31 cellular contexts compared by ENCODE assay signal in genomic region chr1:53499257-53500183, GRCh38. TPM values are rescaled to one million over a fixed set of nuclear protein-coding genes. Genes with fewer than 3 reads are reported as not detected.
DNase-seq lines count a peak whose midpoint lies in the region; ATAC-seq, FAIRE-seq and TF ChIP-seq lines count a peak whose summit lies in the region.
"Had no signal": no experiment of that assay in that cellular context is flagged by ENCODE, and none has a peak within 500 bp of the region (broad histone marks: within the 10 kb centered on the region; RNA-seq: fewer than 3 reads in every experiment).

No MANE protein-coding gene starts in this region.

- peak overlapping the region; percentile 25 for H3K4me3 Mint-ChIP-seq in central memory CD8-positive, alpha-beta T cell
- H3K4me3 Mint-ChIP-seq in neural progenitor cell: no peak overlapping the region
- H3K4me3 Mint-ChIP-seq: CD4-positive, alpha-beta T cell had no signal

- peaks cover 13% of the 10 kb centered on the region for H3F3A ChIP-seq in neural progenitor cell (ENCODE audit: low read depth)

- ATAC-seq in central memory CD8-positive, alpha-beta T cell (replicated peaks; ENCODE audit: extremely low read depth, poor library complexity, severe bottlenecking): no peak
- ATAC-seq: GM12878, HCT116, Panc1 had no signal

- DNase-seq in H7: peak; percentile 29
- DNase-seq in central memory CD8-positive, alpha-beta T cell (ENCODE audit: low spot score in 2 of 2): no peak
- DNase-seq in neural progenitor cell (ENCODE audit: low spot score): no peak
- no peak for DNase-seq in effector CD8-positive, alpha-beta T cell (lab: John Stamatoyannopoulos, UW)
- DNase-seq in DMS79 (lab: John Stamatoyannopoulos, UW): no peak
- no peak for DNase-seq in GM19239 (ENCODE audit: insufficient read length, low spot score)
- DNase-seq: CD4-positive, alpha-beta T cell; DMS53; GOT3; Karpas-422; NCI-H1092 treated with DMSO at 0.1 percent for 48 hours; NCI-H1436; NCI-H187; NCI-H2081 treated with DMSO at 0.1 percent for 48 hours; NCI-H2171; NCI-H226; NCI-H510A; NCI-H69; SIG-M5; SK-N-SH had no signal

- H3K4me3 ChIP-seq in BLaER1 (no peak overlapping the region), H7 (ENCODE audit: insufficient read depth, low read depth, low read length) (no peak overlapping the region), neural progenitor cell (no peak overlapping the region)
- H3K4me3 ChIP-seq: GM12878 had no signal

- H3K27me3 Mint-ChIP-seq in central memory CD8-positive, alpha-beta T cell: no peaks in the 10 kb centered on the region
- H3K27me3 Mint-ChIP-seq in neural progenitor cell (ENCODE audit: insufficient read depth, low read depth): peaks cover 10% of the 10 kb centered on the region
- H3K27me3 Mint-ChIP-seq: CD4-positive, alpha-beta T cell had no signal

- H3K27me3 ChIP-seq in BLaER1 (no peaks in the 10 kb centered on the region), H7 (ENCODE audit: control insufficient read depth, insufficient read depth, low read length) (peaks cover 2% of the 10 kb centered on the region; the same call in 1 of the 2 replicates), neural progenitor cell (no peaks in the 10 kb centered on the region)

- no peaks in the 10 kb centered on the region for H3K36me3 Mint-ChIP-seq in central memory CD8-positive, alpha-beta T cell (ENCODE audit: insufficient read depth)
- no peaks in the 10 kb centered on the region for H3K36me3 Mint-ChIP-seq in neural progenitor cell

- no peak overlapping the region for H3K27ac ChIP-seq in BLaER1
- H3K27ac ChIP-seq in neural progenitor cell: no peak overlapping the region
- H3K27ac ChIP-seq: HL-60, RWPE1 had no signal

- no peaks in the 10 kb centered on the region for H3K9me3 ChIP-seq in BLaER1
- no peaks in the 10 kb centered on the region for H3K9me3 ChIP-seq in neural progenitor cell (ENCODE audit: low read depth)
- H3K9me3 ChIP-seq: SK-N-SH had no signal

- H4K20me1 ChIP-seq in BLaER1: no peaks in the 10 kb centered on the region
- H4K20me1 ChIP-seq in neural progenitor cell (ENCODE audit: low read depth): no peaks in the 10 kb centered on the region

- TF ChIP-seq CTCF in neural progenitor cell (IDR thresholded peaks at IDR 0.05): no peak

- no peak overlapping the region for H2AFZ ChIP-seq in neural progenitor cell (replicated peaks)

- H3K27ac Mint-ChIP-seq in central memory CD8-positive, alpha-beta T cell (ENCODE audit: low read depth): peak overlapping the region; percentile 11
- H3K27ac Mint-ChIP-seq in neural progenitor cell: peak overlapping the region; percentile 76
- H3K27ac Mint-ChIP-seq: CD4-positive, alpha-beta T cell had no signal

- H3K4me2 ChIP-seq in BLaER1: peak overlapping the region; percentile 69
- no peak overlapping the region for H3K4me2 ChIP-seq in neural progenitor cell
- H3K4me2 ChIP-seq: SK-N-SH had no signal

- H3K4me1 ChIP-seq in BLaER1 (peaks cover 37% of the 10 kb centered on the region), neural progenitor cell (peaks cover 28% of the 10 kb centered on the region)

- H3K4me1 Mint-ChIP-seq in central memory CD8-positive, alpha-beta T cell: peaks cover 13% of the 10 kb centered on the region
- H3K4me1 Mint-ChIP-seq in neural progenitor cell: peaks cover 29% of the 10 kb centered on the region

- H3K9ac ChIP-seq in BLaER1 (no peak overlapping the region), neural progenitor cell (no peak overlapping the region)
- H3K9ac ChIP-seq: SK-N-SH had no signal

- no peaks in the 10 kb centered on the region for H3K9me3 Mint-ChIP-seq in central memory CD8-positive, alpha-beta T cell
- H3K9me3 Mint-ChIP-seq in neural progenitor cell: no peaks in the 10 kb centered on the region
- H3K9me3 Mint-ChIP-seq: CD4-positive, alpha-beta T cell had no signal

- FAIRE-seq in GM19239 (lab: Jason Lieb, UNC): no peak
- FAIRE-seq: D721Med, G401.6, GM12878 had no signal

- H3K36me3 ChIP-seq in BLaER1: no peaks in the 10 kb centered on the region
- no peaks in the 10 kb centered on the region for H3K36me3 ChIP-seq in H7 (replicated peaks; ENCODE audit: control insufficient read depth, insufficient read depth, low read length)
- H3K36me3 ChIP-seq in neural progenitor cell: no peaks in the 10 kb centered on the region

- H3K79me2 ChIP-seq in neural progenitor cell (ENCODE audit: low read depth): no peaks in the 10 kb centered on the region

RNA-seq across cellular contexts. Expression of gene DMRTB1, which starts 40.3 kb away (rescaled TPM):
- total RNA-seq in H7 (2014; rRNA removed; shearing (Covaris generic)): 0.22 and 0.55 TPM in 2 replicates
- not detected in 2 replicates for total RNA-seq in neural progenitor cell (ENCODE audit: low replicate concordance)
- total RNA-seq: A172; CD4-positive, alpha-beta T cell; GM12878; M059J; OCI-LY7 had no signal
